In the genomic region with DNA sequence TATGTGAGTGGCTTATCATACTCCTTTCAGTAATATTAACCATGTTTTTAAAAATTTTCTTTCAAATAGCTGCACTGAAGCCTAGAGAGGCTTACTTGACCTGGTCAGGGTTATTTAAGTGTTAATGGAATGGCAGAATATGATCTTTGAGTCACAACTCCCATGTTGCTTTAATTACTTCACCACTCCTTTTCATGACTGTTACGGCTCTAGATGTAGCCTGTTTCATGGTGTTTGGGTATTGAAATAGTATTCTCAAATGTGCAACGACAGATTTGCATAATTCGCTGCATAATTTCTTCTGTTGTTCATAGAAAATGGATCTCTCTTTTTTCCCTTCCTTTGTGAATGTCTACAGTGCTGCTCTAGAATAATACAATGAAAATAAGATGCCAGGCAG, we compare ENCODE assay signal across 25 cellular contexts. TPM values are rescaled to one million over a fixed set of nuclear protein-coding genes. Genes with fewer than 3 reads are reported as not detected.
"Had no signal": no experiment of that assay in that cellular context is flagged by ENCODE, and none has a peak within 500 bp of the region (broad histone marks: within the 10 kb centered on the region; RNA-seq: fewer than 3 reads in every experiment).

No MANE protein-coding gene starts in this region.

- H3K36me3 Mint-ChIP-seq: immature natural killer cell; memory B cell; natural killer cell; stimulated activated effector memory CD8-positive, alpha-beta T cell treated with anti-CD3 and anti-CD28 coated beads, Interleukin-12 subunit alpha, Interleukin-12 subunit beta, amount 100 ng/mL, for 72 hours had no signal

- FAIRE-seq: colon, keratinocyte had no signal

- H3K9me3 ChIP-seq: esophagus squamous epithelium, gastroesophageal sphincter, lower lobe of right lung, prostate gland, right lobe of liver, thoracic aorta, transverse colon had no signal

- DNase-seq: cerebellar nuclear complex; effector memory CD8-positive, alpha-beta T cell; esophagus squamous epithelium; glutamatergic neuron; immature natural killer cell; left ventricle myocardium inferior; lower lobe of right lung; natural killer cell; retina; right lobe of liver; stimulated activated CD4-positive, alpha-beta T cell treated with anti-CD3 and anti-CD28 coated beads, Interleukin-4, amount 100 ng/mL, for 1 hour; stimulated activated CD8-positive, alpha-beta memory T cell treated with anti-CD3 and anti-CD28 coated beads, Interleukin-4, amount 100 ng/mL, for 48 hours; stimulated activated naive CD8-positive, alpha-beta T cell treated with anti-CD3 and anti-CD28 coated beads, Interleukin-15, amount 100 ng/mL, for 72 hours had no signal

- H3K4me1 ChIP-seq: gastroesophageal sphincter, left ventricle myocardium inferior, lower lobe of right lung, prostate gland, right lobe of liver had no signal

- H3K27ac ChIP-seq: gastroesophageal sphincter, left ventricle myocardium inferior, lower lobe of right lung, parathyroid adenoma, prostate gland, right lobe of liver, thoracic aorta, transverse colon had no signal

- H3K36me3 ChIP-seq: esophagus squamous epithelium, gastroesophageal sphincter, left ventricle myocardium inferior, prostate gland, right lobe of liver, thoracic aorta, transverse colon had no signal

- H3K9me3 Mint-ChIP-seq: dendritic cell treated with granulocyte-macrophage colony-stimulating factor and Interleukin-4, amounts not matched to agents 40 ng/mL and 50 ng/mL, for 4 days; effector memory CD8-positive, alpha-beta T cell; immature natural killer cell; memory B cell; natural killer cell; neural crest cell; stimulated activated effector memory CD8-positive, alpha-beta T cell treated with anti-CD3 and anti-CD28 coated beads, Interleukin-12 subunit alpha, Interleukin-12 subunit beta, amount 100 ng/mL, for 72 hours; stimulated activated naive CD8-positive, alpha-beta T cell treated with anti-CD3 and anti-CD28 coated beads, Interleukin-15, amount 100 ng/mL, for 72 hours had no signal

- H3K27me3 Mint-ChIP-seq: stimulated activated naive CD8-positive, alpha-beta T cell treated with anti-CD3 and anti-CD28 coated beads, Interleukin-15, amount 100 ng/mL, for 72 hours had no signal

- H3K4me3 ChIP-seq: gastroesophageal sphincter, left ventricle myocardium inferior, lower lobe of right lung, prostate gland, right lobe of liver, thoracic aorta, transverse colon had no signal

- H3K27me3 ChIP-seq: esophagus squamous epithelium, gastroesophageal sphincter, right lobe of liver, transverse colon had no signal

- H3K4me3 Mint-ChIP-seq: dendritic cell treated with granulocyte-macrophage colony-stimulating factor and Interleukin-4, amounts not matched to agents 40 ng/mL and 50 ng/mL, for 4 days; effector memory CD8-positive, alpha-beta T cell; immature natural killer cell; memory B cell; mesothelial cell of epicardium; natural killer cell; neural crest cell; stimulated activated effector memory CD8-positive, alpha-beta T cell treated with anti-CD3 and anti-CD28 coated beads, Interleukin-12 subunit alpha, Interleukin-12 subunit beta, amount 100 ng/mL, for 72 hours; stimulated activated naive CD8-positive, alpha-beta T cell treated with anti-CD3 and anti-CD28 coated beads, Interleukin-15, amount 100 ng/mL, for 72 hours had no signal

- ATAC-seq: effector memory CD8-positive, alpha-beta T cell; gastroesophageal sphincter; lower lobe of right lung; natural killer cell; right lobe of liver; stimulated activated effector memory CD8-positive, alpha-beta T cell treated with anti-CD3 and anti-CD28 coated beads, Interleukin-12 subunit alpha, Interleukin-12 subunit beta, amount 100 ng/mL, for 72 hours; stimulated activated naive CD8-positive, alpha-beta T cell treated with anti-CD3 and anti-CD28 coated beads, Interleukin-15, amount 100 ng/mL, for 72 hours had no signal

- H3K27ac Mint-ChIP-seq: dendritic cell treated with granulocyte-macrophage colony-stimulating factor and Interleukin-4, amounts not matched to agents 40 ng/mL and 50 ng/mL, for 4 days; effector memory CD8-positive, alpha-beta T cell; immature natural killer cell; memory B cell; mesothelial cell of epicardium; natural killer cell; stimulated activated effector memory CD8-positive, alpha-beta T cell treated with anti-CD3 and anti-CD28 coated beads, Interleukin-12 subunit alpha, Interleukin-12 subunit beta, amount 100 ng/mL, for 72 hours had no signal

- H3K4me1 Mint-ChIP-seq: immature natural killer cell; memory B cell; natural killer cell; stimulated activated effector memory CD8-positive, alpha-beta T cell treated with anti-CD3 and anti-CD28 coated beads, Interleukin-12 subunit alpha, Interleukin-12 subunit beta, amount 100 ng/mL, for 72 hours; stimulated activated naive CD8-positive, alpha-beta T cell treated with anti-CD3 and anti-CD28 coated beads, Interleukin-15, amount 100 ng/mL, for 72 hours had no signal

RNA-seq across cellular contexts. Expression of a gene that starts 51.6 kb away (rescaled TPM):
- total RNA-seq: natural killer cell had no signal
- polyA plus RNA-seq: immature natural killer cell had no signal
